ENCODE assay signal across 26 cellular contexts in genomic region chr7:133797818-133798485, GRCh38.
DNase-seq lines count a peak whose midpoint lies in the region; ATAC-seq and TF ChIP-seq lines count a peak whose summit lies in the region.
"Had no signal": no experiment of that assay in that cellular context is flagged by ENCODE, and none has a peak within 500 bp of the region (broad histone marks: within the 10 kb centered on the region; RNA-seq: fewer than 3 reads in every experiment).

No MANE protein-coding gene starts in this region.

- H3K27me3 Mint-ChIP-seq in brain: no peaks in the 10 kb centered on the region
- H3K27me3 Mint-ChIP-seq in glutamatergic neuron (ENCODE audit: unreplicated experiment): no peaks in the 10 kb centered on the region
- H3K27me3 Mint-ChIP-seq: activated CD4-positive, alpha-beta T cell treated with anti-CD3 and anti-CD28 coated beads, Interleukin-2, amount 10 ng/mL, durations not matched to agents 24 days and 14 days; activated CD8-positive, alpha-beta memory T cell treated with anti-CD3 and anti-CD28 coated beads, Interleukin-2, amount 10 ng/mL, durations not matched to agents 7 days and 5 days; CD4-positive, alpha-beta T cell; T-cell had no signal

- H3K9me3 Mint-ChIP-seq in brain (peaks cover 0 to 8% (median 0%) of the 10 kb centered on the region in 5 experiments), glutamatergic neuron (ENCODE audit: unreplicated experiment) (no peaks in the 10 kb centered on the region)
- H3K9me3 Mint-ChIP-seq: activated CD4-positive, alpha-beta T cell treated with anti-CD3 and anti-CD28 coated beads, Interleukin-2, amount 10 ng/mL, durations not matched to agents 24 days and 14 days; activated T-helper 1 cell treated with anti-CD3 and anti-CD28 coated beads, Interleukin-12 subunit alpha, Interleukin-12 subunit beta, Interleukin-2, Interleukin-4 antibody, amounts not matched to agents 30 ng/mL and 10 ng/mL and 1 ng/mL, durations not matched to agents 14 hours and 24 hours and 36 hours; CD4-positive, alpha-beta T cell; nephron; T-cell had no signal

- no peak overlapping the region for H3K4me3 Mint-ChIP-seq in brain
- no peak overlapping the region for H3K4me3 Mint-ChIP-seq in glutamatergic neuron (ENCODE audit: unreplicated experiment)
- H3K4me3 Mint-ChIP-seq: activated CD4-positive, alpha-beta T cell treated with anti-CD3 and anti-CD28 coated beads, Interleukin-2, amount 10 ng/mL, durations not matched to agents 24 days and 14 days; activated CD8-positive, alpha-beta memory T cell treated with anti-CD3 and anti-CD28 coated beads, Interleukin-2, amount 10 ng/mL, durations not matched to agents 7 days and 5 days; activated T-helper 1 cell treated with anti-CD3 and anti-CD28 coated beads, Interleukin-12 subunit alpha, Interleukin-12 subunit beta, Interleukin-2, Interleukin-4 antibody, amounts not matched to agents 30 ng/mL and 10 ng/mL and 1 ng/mL, durations not matched to agents 14 hours and 24 hours and 36 hours; CD4-positive, alpha-beta T cell; nephron; T-cell had no signal

- TF ChIP-seq CTCF in brain (conservative IDR thresholded peaks at IDR 0.05): no peak
- TF ChIP-seq CTCF in glutamatergic neuron (IDR thresholded peaks at IDR 0.05; ENCODE audit: partially characterized antibody, unreplicated experiment): no peak

- peaks cover 53% of the 10 kb centered on the region for H3K4me1 Mint-ChIP-seq in brain
- peaks cover 23% of the 10 kb centered on the region for H3K4me1 Mint-ChIP-seq in glutamatergic neuron (ENCODE audit: low read depth, unreplicated experiment)
- H3K4me1 Mint-ChIP-seq: activated CD4-positive, alpha-beta T cell treated with anti-CD3 and anti-CD28 coated beads, Interleukin-2, amount 10 ng/mL, durations not matched to agents 24 days and 14 days; activated CD8-positive, alpha-beta memory T cell treated with anti-CD3 and anti-CD28 coated beads, Interleukin-2, amount 10 ng/mL, durations not matched to agents 7 days and 5 days; T-cell had no signal

- H3K27ac Mint-ChIP-seq in brain: peak overlapping the region; percentile 22 to 96 (median 81)
- peak overlapping the region; percentile 74 for H3K27ac Mint-ChIP-seq in glutamatergic neuron (ENCODE audit: unreplicated experiment)
- H3K27ac Mint-ChIP-seq: activated CD4-positive, alpha-beta T cell treated with anti-CD3 and anti-CD28 coated beads, Interleukin-2, amount 10 ng/mL, durations not matched to agents 24 days and 14 days; activated CD8-positive, alpha-beta memory T cell treated with anti-CD3 and anti-CD28 coated beads, Interleukin-2, amount 10 ng/mL, durations not matched to agents 7 days and 5 days; activated T-helper 1 cell treated with anti-CD3 and anti-CD28 coated beads, Interleukin-12 subunit alpha, Interleukin-12 subunit beta, Interleukin-2, Interleukin-4 antibody, amounts not matched to agents 30 ng/mL and 10 ng/mL and 1 ng/mL, durations not matched to agents 14 hours and 24 hours and 36 hours; CD4-positive, alpha-beta T cell; nephron; T-cell had no signal

- DNase-seq in AG08396 (ENCODE audit: low spot score) (peak; percentile 18), HS-5 (ENCODE audit: low read depth) (peak; percentile 10), glutamatergic neuron (no peak), AML-193 (lab: John Stamatoyannopoulos, UW) (no peak), SIG-M5 treated with dmso at 0.1 percent for 504 hours (lab: John Stamatoyannopoulos, UW; ENCODE audit: unreplicated experiment) (no peak), NCI-H1092 (lab: John Stamatoyannopoulos, UW) (no peak)
- DNase-seq: activated CD4-positive, alpha-beta T cell treated with anti-CD3 and anti-CD28 coated beads, Interleukin-2, amount 10 ng/mL, durations not matched to agents 24 days and 14 days; activated CD8-positive, alpha-beta memory T cell treated with anti-CD3 and anti-CD28 coated beads, Interleukin-2, amount 10 ng/mL, durations not matched to agents 7 days and 5 days; activated naive CD4-positive, alpha-beta T cell treated with anti-CD3 and anti-CD28 coated beads, Interleukin-2, amount 50 U/mL, for 16 hours; aorta; CD4-positive, alpha-beta T cell; heart left ventricle; Karpas-422; left ventricle myocardium inferior; NCI-H1092 treated with DMSO at 0.1 percent for 48 hours; NCI-H1930; NCI-H774; right cardiac atrium; SHP77; T-cell; trophoblast cell had no signal

- H3K36me3 Mint-ChIP-seq in brain (peaks cover 5% of the 10 kb centered on the region), glutamatergic neuron (ENCODE audit: unreplicated experiment) (no peaks in the 10 kb centered on the region)

- no peak for ATAC-seq in HG03520 (IDR thresholded peaks at IDR 0.05; ENCODE audit: unreplicated experiment)
- ATAC-seq: activated CD8-positive, alpha-beta memory T cell treated with anti-CD3 and anti-CD28 coated beads, Interleukin-2, amount 10 ng/mL, durations not matched to agents 7 days and 5 days; GM12878; heart left ventricle; right cardiac atrium; T-cell had no signal

Comparison
In these comparisons a context has a peak if more than half of its experiments do, and no peak if none do; other contexts are left out.
1. DNase-seq: peak in AG08396 (single experiment) and HS-5 (single experiment); none in glutamatergic neuron (single experiment), AML-193 (0 of 2), SIG-M5 treated with dmso at 0.1 percent for 504 hours (single experiment) and NCI-H1092 (single experiment).